ENCODE assay signal across 7 cellular contexts in genomic region chr3:143977326-143978262, GRCh38.
A peak's percentile ranks its signal among the peaks of the same experiment; 100 is the strongest.
DNase-seq lines count a peak whose midpoint lies in the region; ATAC-seq lines count a peak whose summit lies in the region.

No MANE protein-coding gene starts in this region.

- H3K27me3 ChIP-seq in layer of hippocampus (ENCODE audit: control insufficient read depth, insufficient read depth, low read length): no peaks in the 10 kb centered on the region

- ATAC-seq in GM18873 (IDR thresholded peaks at IDR 0.05; ENCODE audit: low FRiP score, unreplicated experiment) (peak; percentile 36), HG02884 (IDR thresholded peaks at IDR 0.05; ENCODE audit: unreplicated experiment) (peak; percentile 37)

- DNase-seq in SIG-M5 (lab: John Stamatoyannopoulos, UW): peak; percentile 45
- no peak for DNase-seq in SW480 (ENCODE audit: low spot score)
- no peak for DNase-seq in NCI-H2029 (lab: John Stamatoyannopoulos, UW)
- no peak for DNase-seq in NCI-H2107 treated with DMSO at 0.1 percent for 48 hours (lab: John Stamatoyannopoulos, UW; ENCODE audit: unreplicated experiment)

- H3K27ac ChIP-seq in layer of hippocampus (ENCODE audit: low read depth, low read length): peak overlapping the region; percentile 59
